ENCODE assay signal across 8 cellular contexts in the genomic region with DNA sequence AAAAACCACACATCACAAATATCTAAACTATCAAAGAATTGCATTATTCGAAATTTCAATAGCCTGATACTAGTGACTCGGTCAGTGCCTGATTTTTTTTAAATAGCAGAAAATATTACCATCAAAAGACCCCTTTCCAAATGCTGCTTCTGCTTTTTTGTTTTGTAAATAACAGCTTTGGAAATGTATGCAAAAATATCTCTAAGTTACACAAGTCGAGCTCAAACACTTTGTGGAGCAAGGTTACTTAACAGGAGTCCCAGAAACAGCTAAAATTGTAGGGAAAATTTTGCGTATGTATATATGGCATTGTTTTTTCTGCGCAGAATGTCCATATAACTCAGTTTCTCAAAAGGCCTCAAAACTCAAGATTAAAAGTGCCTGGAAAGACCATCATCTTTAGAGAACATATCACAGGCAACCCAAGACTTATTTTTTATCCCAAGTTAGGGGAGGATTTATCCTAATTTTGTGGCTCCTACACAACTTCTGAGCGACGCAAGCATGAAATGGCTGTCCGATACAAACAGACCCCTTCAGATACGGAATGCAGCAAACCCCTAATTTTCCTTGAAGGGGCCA.
A peak's percentile ranks its signal among the peaks of the same experiment; 100 is the strongest.
DNase-seq lines count a peak whose midpoint lies in the region; ATAC-seq and TF ChIP-seq lines count a peak whose summit lies in the region.

No MANE protein-coding gene starts in this region.

- H3K27ac ChIP-seq in HUES6 (ENCODE audit: low read depth, low read length) (no peak overlapping the region), muscle layer of duodenum (ENCODE audit: low read length) (peak overlapping the region; percentile 25)

- peak overlapping the region; percentile 91 for H3K4me3 Mint-ChIP-seq in central memory CD8-positive, alpha-beta T cell

- CTCF ChIA-PET in AG04449 (lab: Yijun Ruan, JAX), result interaction anchor here (0.7 to 1.0 kb wide), 2 partner anchors 9 to 367 kb away, joined by 3 read pairs; no protein-coding TSS in a partner anchor

- no peaks in the 10 kb centered on the region for H3K9me3 Mint-ChIP-seq in central memory CD8-positive, alpha-beta T cell

- H3K9me3 ChIP-seq in HUES6 (ENCODE audit: control insufficient read depth, insufficient read depth, low read depth, low read length) (no peaks in the 10 kb centered on the region), muscle layer of duodenum (ENCODE audit: control insufficient read depth in 1 of 2, low read length in 2 of 2) (no peaks in the 10 kb centered on the region)

- H3K9ac ChIP-seq in HUES6 (ENCODE audit: low read length), result peak overlapping the region; percentile 80

- H3K4me3 ChIP-seq in AG04449 (ENCODE audit: low read depth, low read length), result peak overlapping the region; percentile 88
- H3K4me3 ChIP-seq in HUES6 (ENCODE audit: low read depth, low read length), result peak overlapping the region; percentile 86
- H3K4me3 ChIP-seq in muscle layer of duodenum (ENCODE audit: low read depth in 1 of 2, low read length in 2 of 2), result peak overlapping the region; percentile 53 to 91

- H3K27me3 ChIP-seq in HUES6 (ENCODE audit: control insufficient read depth, insufficient read depth, low read length), result no peaks in the 10 kb centered on the region
- H3K27me3 ChIP-seq in muscle layer of duodenum (ENCODE audit: low read depth, low read length), result no peaks in the 10 kb centered on the region

- no peaks in the 10 kb centered on the region for H3K36me3 ChIP-seq in HUES6 (ENCODE audit: control insufficient read depth, insufficient read depth, low read length)
- peaks cover 0 to 7% of the 10 kb centered on the region in 2 donors for H3K36me3 ChIP-seq in muscle layer of duodenum (ENCODE audit: control insufficient read depth in 1 of 2, insufficient read depth in 2 of 2, low read length in 2 of 2)

- DNase-seq in AG04449 (ENCODE audit: low read depth, low spot score) (no peak), NCI-H187 treated with DMSO at 0.1 percent for 48 hours (lab: John Stamatoyannopoulos, UW) (no peak), glomerular visceral epithelial cell (ENCODE audit: extremely low spot score) (no peak)
- no peak for DNase-seq in central memory CD8-positive, alpha-beta T cell (ENCODE audit: low spot score in 2 of 2)
- no peak for DNase-seq in stimulated activated CD8-positive, alpha-beta memory T cell treated with anti-CD3 and anti-CD28 coated beads, Interleukin-4, amount 100 ng/mL, for 48 hours

- H3K4me1 Mint-ChIP-seq in central memory CD8-positive, alpha-beta T cell, result peaks cover 29% of the 10 kb centered on the region

- peak overlapping the region; percentile 90 for H3K27ac Mint-ChIP-seq in central memory CD8-positive, alpha-beta T cell (ENCODE audit: low read depth)

- no peak for ATAC-seq in central memory CD8-positive, alpha-beta T cell (replicated peaks; ENCODE audit: extremely low read depth, poor library complexity, severe bottlenecking)
- ATAC-seq in GM18511 (IDR thresholded peaks at IDR 0.05; ENCODE audit: unreplicated experiment), result no peak

- POLR2A ChIA-PET in AG04449 (lab: Yijun Ruan, JAX), result interaction anchor here (1.5 kb wide), 1 partner anchor 60 kb away, joined by 4 read pairs; no protein-coding TSS in a partner anchor

- H3K4me1 ChIP-seq in HUES6 (ENCODE audit: control insufficient read depth, insufficient read depth, low read length) (peaks cover 13% of the 10 kb centered on the region), muscle layer of duodenum (ENCODE audit: control insufficient read depth in 1 of 2, insufficient read depth in 2 of 2, low read length in 2 of 2) (peaks cover 5 to 22% of the 10 kb centered on the region in 2 donors)

- peaks cover 13% of the 10 kb centered on the region for H3K36me3 Mint-ChIP-seq in central memory CD8-positive, alpha-beta T cell (ENCODE audit: insufficient read depth)

- H3K27me3 Mint-ChIP-seq in central memory CD8-positive, alpha-beta T cell, result no peaks in the 10 kb centered on the region

- TF ChIP-seq CTCF in AG04449 (IDR thresholded peaks at IDR 0.05; ENCODE audit: insufficient read depth, low read length, missing control alignments), result no peak
